In genomic region chr17:82384730-82385429, GRCh38 we compare ENCODE assay signal across 9 cellular contexts. TPM values are rescaled to one million over a fixed set of nuclear protein-coding genes. Genes with fewer than 3 reads are reported as not detected.
DNase-seq lines count a peak whose midpoint lies in the region; ATAC-seq and TF ChIP-seq lines count a peak whose summit lies in the region.
"Had no signal": no experiment of that assay in that cellular context is flagged by ENCODE, and none has a peak within 500 bp of the region (broad histone marks: within the 10 kb centered on the region; RNA-seq: fewer than 3 reads in every experiment).

No MANE protein-coding gene starts in this region.

- peak in 3 of 6 experiments; percentile 22 to 38 (median 26) for TF ChIP-seq CTCF in upper lobe of left lung (IDR thresholded peaks at IDR 0.05)

- H3K9me3 ChIP-seq in upper lobe of left lung = no peaks in the 10 kb centered on the region

- no peaks in the 10 kb centered on the region for H3K36me3 ChIP-seq in upper lobe of left lung

- TF ChIP-seq EP300 in upper lobe of left lung (IDR thresholded peaks at IDR 0.05) = no peak

- peak; percentile 44 to 74 for ATAC-seq in upper lobe of left lung (ENCODE audit: low FRiP score in 2 of 2)

- 56 to 82% methylated on average over 2 to 15 of the region's 25 CpGs for WGBS in upper lobe of left lung, 2 donors

- peak; percentile 37 for DNase-seq in DMS 273 (lab: John Stamatoyannopoulos, UW; ENCODE audit: unreplicated experiment)
- DNase-seq in DMS 273 treated with DMSO at 0.1 percent for 48 hours (lab: John Stamatoyannopoulos, UW) = no peak
- DNase-seq in NCI-H774 (lab: John Stamatoyannopoulos, UW) = peak; percentile 86
- DNase-seq in glomerular visceral epithelial cell (ENCODE audit: extremely low spot score) = peak; percentile 78
- DNase-seq in upper lobe of left lung = peak in 1 of 2 donors; percentile 89
- no peak for DNase-seq in cortex of kidney (lab: John Stamatoyannopoulos, UW)
- no peak for DNase-seq in activated effector memory CD4-positive, alpha-beta T cell treated with anti-CD3 and anti-CD28 coated beads, Interleukin-2, amount 50 U/mL, for 16 hours
- no peak for DNase-seq in NCI-H2227 (lab: John Stamatoyannopoulos, UW; ENCODE audit: unreplicated experiment)

- no peak overlapping the region for H3K4me3 ChIP-seq in upper lobe of left lung
- H3K4me3 ChIP-seq: SK-N-MC had no signal

- TF ChIP-seq POLR2A in upper lobe of left lung (IDR thresholded peaks at IDR 0.05) = no peak

- peaks cover 0 to 15% (median 7%) of the 10 kb centered on the region in 4 donors for H3K27me3 ChIP-seq in upper lobe of left lung

- peaks cover 7 to 18% (median 9%) of the 10 kb centered on the region in 4 donors for H3K4me1 ChIP-seq in upper lobe of left lung

- no peak overlapping the region for H3K27ac ChIP-seq in upper lobe of left lung
- H3K27ac ChIP-seq: SK-N-MC had no signal

RNA-seq across cellular contexts. Expression of gene UTS2R, which starts 13.3 kb away (rescaled TPM):
- under 1 TPM in 1 of 6 donors, not detected in 5; 0.39 TPM for total RNA-seq in upper lobe of left lung

RNA-seq across cellular contexts. Expression of gene TEX19, which starts 25.8 kb away (rescaled TPM):
- total RNA-seq in upper lobe of left lung = not detected

RNA-seq across cellular contexts. Expression of gene HEXD, which starts 33.3 kb away (rescaled TPM):
- 100 to 1,000 TPM in 2 of 6 donors, 10 to 100 TPM in 4; 33.7 to 250 (median 43.4) TPM for total RNA-seq in upper lobe of left lung

RNA-seq across cellular contexts. Expression of gene OGFOD3, which starts 33.5 kb away (rescaled TPM):
- total RNA-seq in upper lobe of left lung = 10 to 100 TPM; 20.0 to 76.9 (median 38.2) TPM

RNA-seq across cellular contexts. Expression of gene SECTM1, which starts 51.3 kb away (rescaled TPM):
- total RNA-seq in upper lobe of left lung = 10 to 100 TPM; 17.8 to 50.4 (median 36.2) TPM

Comparison
In these comparisons a context has a peak if more than half of its experiments do, and no peak if none do; other contexts are left out.
1. DNase-seq: peak in DMS 273 (single experiment), NCI-H774 (single experiment) and glomerular visceral epithelial cell (single experiment); none in DMS 273 treated with DMSO at 0.1 percent for 48 hours (single experiment), cortex of kidney (single experiment), activated effector memory CD4-positive, alpha-beta T cell treated with anti-CD3 and anti-CD28 coated beads, Interleukin-2, amount 50 U/mL, for 16 hours (single experiment) and NCI-H2227 (single experiment).